Comparison of ENCODE assay signal across 16 cellular contexts in the genomic region with DNA sequence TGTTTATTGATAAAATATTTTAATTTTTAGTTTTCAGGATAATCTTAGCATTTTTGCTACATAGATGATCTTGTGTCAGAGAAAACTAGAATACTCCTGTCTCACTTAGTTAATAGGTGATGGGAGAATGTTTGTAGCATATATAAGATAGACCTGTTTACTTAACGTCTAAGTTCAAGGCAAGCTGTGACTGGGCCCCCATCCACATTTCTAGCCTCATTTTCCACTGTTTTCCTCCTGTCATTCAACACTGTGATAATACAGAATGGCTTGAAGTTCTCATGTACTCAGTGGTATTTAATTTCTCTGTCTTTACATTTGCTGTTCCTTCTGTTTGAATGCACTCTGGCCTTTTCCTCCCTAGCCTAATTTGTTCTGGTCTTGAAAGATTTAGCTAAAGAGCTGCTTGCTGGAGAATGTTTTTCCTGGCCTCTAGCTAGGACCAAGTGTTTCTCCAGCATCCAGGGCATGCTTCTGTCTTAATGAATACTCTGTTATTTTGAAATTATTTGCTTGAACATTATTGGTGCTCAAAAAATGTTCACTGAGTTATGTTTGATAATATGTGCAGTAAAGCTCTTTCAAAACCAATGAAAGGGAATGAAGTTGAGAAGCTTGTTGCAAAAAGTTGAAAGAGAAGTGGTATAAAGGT.
"Had no signal": no experiment of that assay in that cellular context is flagged by ENCODE, and none has a peak within 500 bp of the region (broad histone marks: within the 10 kb centered on the region; RNA-seq: fewer than 3 reads in every experiment).

No MANE protein-coding gene starts in this region.

- H3K4me3 Mint-ChIP-seq: activated CD8-positive, alpha-beta T cell treated with anti-CD3 and anti-CD28 coated beads for 36 hours; activated naive CD8-positive, alpha-beta T cell treated with anti-CD3 and anti-CD28 coated beads, Interleukin-2, amount 50 U/mL, for 24 hours; activated T-helper 1 cell treated with anti-CD3 and anti-CD28 coated beads, Interleukin-12 subunit alpha, Interleukin-12 subunit beta, Interleukin-2, Interleukin-4 antibody, amounts not matched to agents 30 ng/mL and 10 ng/mL and 1 ng/mL, durations not matched to agents 14 hours and 24 hours and 36 hours; endodermal cell; neural crest cell; stimulated activated effector memory CD8-positive, alpha-beta T cell treated with anti-CD3 and anti-CD28 coated beads, Interleukin-12 subunit alpha, Interleukin-12 subunit beta, amount 100 ng/mL, for 72 hours had no signal

- ATAC-seq: activated CD8-positive, alpha-beta T cell treated with anti-CD3 and anti-CD28 coated beads for 36 hours; activated naive CD8-positive, alpha-beta T cell treated with anti-CD3 and anti-CD28 coated beads, Interleukin-2, amount 50 U/mL, for 24 hours; mucosa of descending colon; stimulated activated effector memory CD8-positive, alpha-beta T cell treated with anti-CD3 and anti-CD28 coated beads, Interleukin-12 subunit alpha, Interleukin-12 subunit beta, amount 100 ng/mL, for 72 hours had no signal

- H3K27ac ChIP-seq: right atrium auricular region, SJSA1 had no signal

- H3K9me3 Mint-ChIP-seq: endodermal cell; stimulated activated effector memory CD8-positive, alpha-beta T cell treated with anti-CD3 and anti-CD28 coated beads, Interleukin-12 subunit alpha, Interleukin-12 subunit beta, amount 100 ng/mL, for 72 hours had no signal

- DNase-seq: activated CD4-positive, alpha-beta T cell treated with anti-CD3 and anti-CD28 coated beads for 1 hour; activated CD8-positive, alpha-beta memory T cell treated with anti-CD3 and anti-CD28 coated beads, Interleukin-2, amount 50 U/mL, for 4 hours; activated CD8-positive, alpha-beta T cell treated with anti-CD3 and anti-CD28 coated beads for 36 hours; activated naive CD4-positive, alpha-beta T cell treated with Interleukin-2 at 50 U/mL for 16 hours; activated naive CD8-positive, alpha-beta T cell treated with anti-CD3 and anti-CD28 coated beads, Interleukin-2, amount 50 U/mL, for 24 hours; endodermal cell; hypothalamus; mucosa of descending colon; posterior cingulate gyrus; SW 1271 had no signal

- H3K27me3 ChIP-seq: right atrium auricular region, SJSA1 had no signal

- H3K27me3 Mint-ChIP-seq: activated CD8-positive, alpha-beta T cell treated with anti-CD3 and anti-CD28 coated beads for 36 hours; activated naive CD8-positive, alpha-beta T cell treated with anti-CD3 and anti-CD28 coated beads, Interleukin-2, amount 50 U/mL, for 24 hours had no signal

- H3K9me3 ChIP-seq: mucosa of descending colon, right atrium auricular region, SJSA1 had no signal

- H3K4me2 ChIP-seq: smooth muscle cell had no signal

- H3K27ac Mint-ChIP-seq: activated CD8-positive, alpha-beta T cell treated with anti-CD3 and anti-CD28 coated beads for 36 hours; activated naive CD8-positive, alpha-beta T cell treated with anti-CD3 and anti-CD28 coated beads, Interleukin-2, amount 50 U/mL, for 24 hours; activated T-helper 1 cell treated with anti-CD3 and anti-CD28 coated beads, Interleukin-12 subunit alpha, Interleukin-12 subunit beta, Interleukin-2, Interleukin-4 antibody, amounts not matched to agents 30 ng/mL and 10 ng/mL and 1 ng/mL, durations not matched to agents 14 hours and 24 hours and 36 hours; endodermal cell; stimulated activated effector memory CD8-positive, alpha-beta T cell treated with anti-CD3 and anti-CD28 coated beads, Interleukin-12 subunit alpha, Interleukin-12 subunit beta, amount 100 ng/mL, for 72 hours had no signal

- H3K4me3 ChIP-seq: mucosa of descending colon, right atrium auricular region, SJSA1, smooth muscle cell had no signal

- H3K36me3 ChIP-seq: right atrium auricular region had no signal
